Comparison of ENCODE assay signal across 1 cellular context in the genomic region with DNA sequence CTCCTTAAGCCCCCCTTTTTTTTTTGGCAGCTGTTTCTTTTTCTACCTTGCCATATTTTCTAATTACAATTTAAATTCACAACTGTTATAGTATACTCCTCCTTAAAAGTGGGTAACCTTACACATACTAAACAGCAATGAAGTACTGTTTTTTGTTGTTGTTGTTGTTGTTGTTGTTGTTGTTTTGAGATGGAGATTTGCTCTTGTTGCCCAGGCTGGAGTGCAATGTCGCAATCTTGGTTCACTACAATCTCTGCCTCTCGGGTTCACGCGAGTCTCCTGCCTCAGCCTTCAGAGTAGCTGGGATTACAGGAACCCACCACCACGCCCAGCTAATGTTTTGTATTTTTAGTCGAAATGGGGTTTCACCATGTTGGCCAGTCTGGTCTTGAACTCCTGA.
TF ChIP-seq lines count a peak whose summit lies in the region.

No MANE protein-coding gene starts in this region.

TF ChIP-seq in HepG2, 621 proteins besides CTCF, POLR2A, EP300 and RAD21 (continued from another document):
- TF ChIP-seq, protein P1, sequence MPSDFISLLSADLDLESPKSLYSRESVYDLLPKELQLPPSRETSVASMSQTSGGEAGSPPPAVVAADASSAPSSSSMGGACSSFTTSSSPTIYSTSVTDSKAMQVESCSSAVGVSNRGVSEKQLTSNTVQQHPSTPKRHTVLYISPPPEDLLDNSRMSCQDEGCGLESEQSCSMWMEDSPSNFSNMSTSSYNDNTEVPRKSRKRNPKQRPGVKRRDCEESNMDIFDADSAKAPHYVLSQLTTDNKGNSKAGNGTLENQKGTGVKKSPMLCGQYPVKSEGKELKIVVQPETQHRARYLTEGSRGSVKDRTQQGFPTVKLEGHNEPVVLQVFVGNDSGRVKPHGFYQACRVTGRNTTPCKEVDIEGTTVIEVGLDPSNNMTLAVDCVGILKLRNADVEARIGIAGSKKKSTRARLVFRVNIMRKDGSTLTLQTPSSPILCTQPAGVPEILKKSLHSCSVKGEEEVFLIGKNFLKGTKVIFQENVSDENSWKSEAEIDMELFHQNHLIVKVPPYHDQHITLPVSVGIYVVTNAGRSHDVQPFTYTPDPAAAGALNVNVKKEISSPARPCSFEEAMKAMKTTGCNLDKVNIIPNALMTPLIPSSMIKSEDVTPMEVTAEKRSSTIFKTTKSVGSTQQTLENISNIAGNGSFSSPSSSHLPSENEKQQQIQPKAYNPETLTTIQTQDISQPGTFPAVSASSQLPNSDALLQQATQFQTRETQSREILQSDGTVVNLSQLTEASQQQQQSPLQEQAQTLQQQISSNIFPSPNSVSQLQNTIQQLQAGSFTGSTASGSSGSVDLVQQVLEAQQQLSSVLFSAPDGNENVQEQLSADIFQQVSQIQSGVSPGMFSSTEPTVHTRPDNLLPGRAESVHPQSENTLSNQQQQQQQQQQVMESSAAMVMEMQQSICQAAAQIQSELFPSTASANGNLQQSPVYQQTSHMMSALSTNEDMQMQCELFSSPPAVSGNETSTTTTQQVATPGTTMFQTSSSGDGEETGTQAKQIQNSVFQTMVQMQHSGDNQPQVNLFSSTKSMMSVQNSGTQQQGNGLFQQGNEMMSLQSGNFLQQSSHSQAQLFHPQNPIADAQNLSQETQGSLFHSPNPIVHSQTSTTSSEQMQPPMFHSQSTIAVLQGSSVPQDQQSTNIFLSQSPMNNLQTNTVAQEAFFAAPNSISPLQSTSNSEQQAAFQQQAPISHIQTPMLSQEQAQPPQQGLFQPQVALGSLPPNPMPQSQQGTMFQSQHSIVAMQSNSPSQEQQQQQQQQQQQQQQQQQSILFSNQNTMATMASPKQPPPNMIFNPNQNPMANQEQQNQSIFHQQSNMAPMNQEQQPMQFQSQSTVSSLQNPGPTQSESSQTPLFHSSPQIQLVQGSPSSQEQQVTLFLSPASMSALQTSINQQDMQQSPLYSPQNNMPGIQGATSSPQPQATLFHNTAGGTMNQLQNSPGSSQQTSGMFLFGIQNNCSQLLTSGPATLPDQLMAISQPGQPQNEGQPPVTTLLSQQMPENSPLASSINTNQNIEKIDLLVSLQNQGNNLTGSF (CRISPR knock-in tag; IDR thresholded peaks at IDR 0.05): no peak
- TF ChIP-seq CEBPB (IDR thresholded peaks at IDR 0.05; ENCODE audit: borderline replicate concordance, low read depth, low read length): peak; percentile 3; the same call in 1 of the 2 replicates
- TF ChIP-seq FOXP1 (IDR thresholded peaks at IDR 0.05): peak; percentile 70; the same call in 1 of the 2 replicates
- TF ChIP-seq FOXP1 (CRISPR knock-in tag; IDR thresholded peaks at IDR 0.05): no peak; the same call in 1 of the 2 replicates
- no peak for TF ChIP-seq PCBP1 (IDR thresholded peaks at IDR 0.05; ENCODE audit: borderline replicate concordance, low read depth, low read length)
